ENCODE assay signal across 1 cellular context in genomic region chr9:6006968-6007769, GRCh38.
TF ChIP-seq lines count a peak whose summit lies in the region.

No MANE protein-coding gene starts in this region.

TF ChIP-seq in K562, 482 proteins besides CTCF, POLR2A, EP300 and RAD21 (continued from another document):
- TF ChIP-seq ZNF518B (CRISPR knock-in tag; IDR thresholded peaks at IDR 0.05) (no peak), BHLHE40 (IDR thresholded peaks at IDR 0.05; ENCODE audit: low read length) (peak; percentile 76), ZNF507 (tag; conservative IDR thresholded peaks at IDR 0.05) (no peak), NONO (IDR thresholded peaks at IDR 0.05; ENCODE audit: low read depth in 2 of 2, low read length in 1 of 2) (no peak), HDAC1 (IDR thresholded peaks at IDR 0.05) (peak in 1 of 2 experiments; percentile 64; a peak in 2 of 4 replicates), NEUROD1 (IDR thresholded peaks at IDR 0.05; ENCODE audit: borderline replicate concordance, low read depth, low read length, partially characterized antibody) (no peak), EZH2 (IDR thresholded peaks at IDR 0.05; ENCODE audit: borderline replicate concordance, low read depth, low read length) (no peak), PCBP2 (IDR thresholded peaks at IDR 0.05; ENCODE audit: low read depth, low read length, poor library complexity, severe bottlenecking) (no peak), SIN3A (IDR thresholded peaks at IDR 0.05; ENCODE audit: borderline replicate concordance in 2 of 2, control insufficient read depth in 1 of 2, low read depth in 2 of 2, low read length in 2 of 2) (peak; percentile 63 to 80; a peak in 2 of 4 replicates), TEAD4 (IDR thresholded peaks at IDR 0.05; ENCODE audit: low read length) (no peak), TEAD4 (CRISPR knock-in tag; IDR thresholded peaks at IDR 0.05; ENCODE audit: borderline replicate concordance) (no peak), CTBP1 (IDR thresholded peaks at IDR 0.05; ENCODE audit: borderline replicate concordance) (peak; percentile 47; the same call in 1 of the 2 replicates)
- TF ChIP-seq, protein P1, sequence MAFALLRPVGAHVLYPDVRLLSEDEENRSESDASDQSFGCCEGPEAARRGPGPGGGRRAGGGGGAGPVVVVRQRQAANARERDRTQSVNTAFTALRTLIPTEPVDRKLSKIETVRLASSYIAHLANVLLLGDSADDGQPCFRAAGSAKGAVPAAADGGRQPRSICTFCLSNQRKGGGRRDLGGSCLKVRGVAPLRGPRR (CRISPR knock-in tag; IDR thresholded peaks at IDR 0.05): no peak
- TF ChIP-seq, protein P2, sequence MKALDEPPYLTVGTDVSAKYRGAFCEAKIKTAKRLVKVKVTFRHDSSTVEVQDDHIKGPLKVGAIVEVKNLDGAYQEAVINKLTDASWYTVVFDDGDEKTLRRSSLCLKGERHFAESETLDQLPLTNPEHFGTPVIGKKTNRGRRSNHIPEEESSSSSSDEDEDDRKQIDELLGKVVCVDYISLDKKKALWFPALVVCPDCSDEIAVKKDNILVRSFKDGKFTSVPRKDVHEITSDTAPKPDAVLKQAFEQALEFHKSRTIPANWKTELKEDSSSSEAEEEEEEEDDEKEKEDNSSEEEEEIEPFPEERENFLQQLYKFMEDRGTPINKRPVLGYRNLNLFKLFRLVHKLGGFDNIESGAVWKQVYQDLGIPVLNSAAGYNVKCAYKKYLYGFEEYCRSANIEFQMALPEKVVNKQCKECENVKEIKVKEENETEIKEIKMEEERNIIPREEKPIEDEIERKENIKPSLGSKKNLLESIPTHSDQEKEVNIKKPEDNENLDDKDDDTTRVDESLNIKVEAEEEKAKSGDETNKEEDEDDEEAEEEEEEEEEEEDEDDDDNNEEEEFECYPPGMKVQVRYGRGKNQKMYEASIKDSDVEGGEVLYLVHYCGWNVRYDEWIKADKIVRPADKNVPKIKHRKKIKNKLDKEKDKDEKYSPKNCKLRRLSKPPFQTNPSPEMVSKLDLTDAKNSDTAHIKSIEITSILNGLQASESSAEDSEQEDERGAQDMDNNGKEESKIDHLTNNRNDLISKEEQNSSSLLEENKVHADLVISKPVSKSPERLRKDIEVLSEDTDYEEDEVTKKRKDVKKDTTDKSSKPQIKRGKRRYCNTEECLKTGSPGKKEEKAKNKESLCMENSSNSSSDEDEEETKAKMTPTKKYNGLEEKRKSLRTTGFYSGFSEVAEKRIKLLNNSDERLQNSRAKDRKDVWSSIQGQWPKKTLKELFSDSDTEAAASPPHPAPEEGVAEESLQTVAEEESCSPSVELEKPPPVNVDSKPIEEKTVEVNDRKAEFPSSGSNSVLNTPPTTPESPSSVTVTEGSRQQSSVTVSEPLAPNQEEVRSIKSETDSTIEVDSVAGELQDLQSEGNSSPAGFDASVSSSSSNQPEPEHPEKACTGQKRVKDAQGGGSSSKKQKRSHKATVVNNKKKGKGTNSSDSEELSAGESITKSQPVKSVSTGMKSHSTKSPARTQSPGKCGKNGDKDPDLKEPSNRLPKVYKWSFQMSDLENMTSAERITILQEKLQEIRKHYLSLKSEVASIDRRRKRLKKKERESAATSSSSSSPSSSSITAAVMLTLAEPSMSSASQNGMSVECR (CRISPR knock-in tag; IDR thresholded peaks at IDR 0.05): peak; percentile 63
